19 cellular contexts compared by ENCODE assay signal in the genomic region with DNA sequence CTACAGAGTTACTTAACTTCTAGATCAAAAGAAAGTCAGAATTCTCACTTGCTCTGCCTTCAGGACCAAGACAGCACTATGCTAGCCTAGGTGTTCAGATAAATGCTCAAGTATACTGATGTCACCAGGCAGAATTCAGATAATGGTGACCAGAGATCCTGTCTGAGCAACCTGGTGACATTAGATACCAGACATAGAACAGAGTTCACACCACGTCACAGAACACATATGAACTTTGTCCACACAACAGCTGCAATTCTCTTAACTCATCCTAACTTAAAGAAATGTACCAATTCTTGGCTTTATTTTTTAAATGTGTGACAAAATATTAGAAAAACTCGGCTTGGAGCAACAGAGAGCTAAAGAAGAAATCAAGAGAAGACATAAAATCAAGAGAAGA.
"Had no signal": no experiment of that assay in that cellular context is flagged by ENCODE, and none has a peak within 500 bp of the region (broad histone marks: within the 10 kb centered on the region; RNA-seq: fewer than 3 reads in every experiment).

No MANE protein-coding gene starts in this region.

- H3K36me3 ChIP-seq: sigmoid colon, uterus had no signal

- H3K9me3 Mint-ChIP-seq: naive thymus-derived CD8-positive, alpha-beta T cell had no signal

- H3K4me3 Mint-ChIP-seq: naive thymus-derived CD8-positive, alpha-beta T cell had no signal

- H3K27ac ChIP-seq: dorsolateral prefrontal cortex, heart left ventricle, neutrophil, sigmoid colon, skin epidermis, uterus had no signal

- DNase-seq: cortex of kidney; dorsolateral prefrontal cortex; effector CD8-positive, alpha-beta T cell; heart left ventricle; hypothalamus; left ventricle myocardium superior; mesendoderm; naive thymus-derived CD8-positive, alpha-beta T cell; sigmoid colon; stimulated activated CD4-positive, alpha-beta T cell treated with anti-CD3 and anti-CD28 coated beads, Interleukin-12 subunit alpha, Interleukin-12 subunit beta, amount 100 ng/mL, for 4 hours; stimulated activated naive CD4-positive, alpha-beta T cell treated with Interleukin-2 at 50 U/mL for 16 hours; trophoblast cell; uterus had no signal

- H3K9me3 ChIP-seq: heart left ventricle, neutrophil, sigmoid colon, uterus had no signal

- H3K27me3 Mint-ChIP-seq: naive thymus-derived CD8-positive, alpha-beta T cell had no signal

- ATAC-seq: esophagus mucosa; heart left ventricle; left ventricle myocardium superior; naive thymus-derived CD8-positive, alpha-beta T cell had no signal

- H3K4me3 ChIP-seq: dorsolateral prefrontal cortex, heart left ventricle, sigmoid colon, skin epidermis, uterus had no signal

- H3K4me1 ChIP-seq: sigmoid colon, uterus had no signal

- FAIRE-seq: endometrium, frontal cortex, keratinocyte had no signal

- H3K27me3 ChIP-seq: dorsolateral prefrontal cortex, heart left ventricle, neutrophil, sigmoid colon, uterus had no signal
